Comparison of ENCODE assay signal across 8 cellular contexts in genomic region chr2:176454893-176455810, GRCh38.
DNase-seq lines count a peak whose midpoint lies in the region; TF ChIP-seq lines count a peak whose summit lies in the region.

No MANE protein-coding gene starts in this region.

- H3K18ac ChIP-seq in trophoblast cell (ENCODE audit: low read length): no peak overlapping the region

- no peak overlapping the region for H2AK5ac ChIP-seq in trophoblast cell (ENCODE audit: low read length)

- no peak for TF ChIP-seq POLR2A in tibial nerve (IDR thresholded peaks at IDR 0.05)

- H4K12ac ChIP-seq in trophoblast cell (ENCODE audit: low read depth, low read length): no peak overlapping the region

- no peak overlapping the region for H3K4ac ChIP-seq in trophoblast cell (ENCODE audit: low read depth, low read length)

- no CpG with 5 or more reads among the region's 11 CpGs for WGBS in trophoblast cell (ENCODE audit: extremely low coverage, insufficient coverage, insufficient read length)
- 19 to 22% methylated on average over 11 of the region's 11 CpGs for WGBS in tibial nerve, 2 donors

- H3K23ac ChIP-seq in trophoblast cell (ENCODE audit: low read length): no peak overlapping the region

- H2BK12ac ChIP-seq in trophoblast cell (ENCODE audit: low read length): no peak overlapping the region

- H4K91ac ChIP-seq in trophoblast cell (ENCODE audit: low read depth, low read length): no peak overlapping the region

- peaks cover 2 to 3% of the 10 kb centered on the region in 2 experiments for H3K4me1 ChIP-seq in trophoblast cell (ENCODE audit: control insufficient read depth in 1 of 2, insufficient read depth in 2 of 2, low read length in 2 of 2)
- H3K4me1 ChIP-seq in tibial nerve: peaks cover 0 to 17% (median 0%) of the 10 kb centered on the region in 4 donors

- no peak overlapping the region for H3K9ac ChIP-seq in trophoblast cell (ENCODE audit: low read length)

- no peak overlapping the region for H2BK120ac ChIP-seq in trophoblast cell (ENCODE audit: insufficient read depth, low read length, poor library complexity)

- no peak overlapping the region for H3K4me3 ChIP-seq in MG63
- no peak overlapping the region for H3K4me3 ChIP-seq in trophoblast cell (ENCODE audit: low read depth, low read length)
- no peak overlapping the region for H3K4me3 ChIP-seq in tibial nerve

- no peak overlapping the region for H2AFZ ChIP-seq in trophoblast cell (ENCODE audit: insufficient read depth, low read length, poor library complexity)

- no peak overlapping the region for H2BK5ac ChIP-seq in trophoblast cell (ENCODE audit: low read depth, low read length, poor library complexity)

- no peaks in the 10 kb centered on the region for H3K79me2 ChIP-seq in trophoblast cell (ENCODE audit: control insufficient read depth, insufficient read depth, low read length, poor library complexity)

- H3K9me3 ChIP-seq in MG63: no peaks in the 10 kb centered on the region
- H3K9me3 ChIP-seq in trophoblast cell (ENCODE audit: insufficient read depth, low read depth, low read length): no peaks in the 10 kb centered on the region
- H3K9me3 ChIP-seq in tibial nerve: no peaks in the 10 kb centered on the region

- H3K27ac ChIP-seq in trophoblast cell (ENCODE audit: low read depth, low read length) (no peak overlapping the region), tibial nerve (peak overlapping the region in 1 of 4 donors; percentile 16)

- no peak for TF ChIP-seq EP300 in tibial nerve (IDR thresholded peaks at IDR 0.05)

- no peak overlapping the region for H4K8ac ChIP-seq in trophoblast cell (ENCODE audit: low read depth, low read length)

- peak; percentile 75 to 96 (median 87) for TF ChIP-seq CTCF in tibial nerve (IDR thresholded peaks at IDR 0.05)

- H3K36me3 ChIP-seq in MG63 (no peaks in the 10 kb centered on the region), trophoblast cell (ENCODE audit: control insufficient read depth in 1 of 2, insufficient read depth in 2 of 2, low read length in 2 of 2) (no peaks in the 10 kb centered on the region), tibial nerve (no peaks in the 10 kb centered on the region)

- H3K79me1 ChIP-seq in trophoblast cell (ENCODE audit: low read length): no peaks in the 10 kb centered on the region

- H3K4me2 ChIP-seq in trophoblast cell (ENCODE audit: low read length): no peak overlapping the region

- peak; percentile 69 for DNase-seq in AG20443 (ENCODE audit: low spot score)
- peak; percentile 31 for DNase-seq in GM19240 (ENCODE audit: insufficient read length, low spot score)
- DNase-seq in MG63: peak; percentile 62
- DNase-seq in SHP77 treated with DMSO at 0.1 percent for 48 hours (lab: John Stamatoyannopoulos, UW): peak; percentile 59
- DNase-seq in activated gamma-delta T cell treated with anti-CD3 and anti-CD28 coated beads, Interleukin-2, amount 50 U/mL, for 16 hours (ENCODE audit: low read depth): peak; percentile 78
- peak; percentile 82 for DNase-seq in glomerular visceral epithelial cell (ENCODE audit: extremely low spot score)
- peak; percentile 67 to 93 for DNase-seq in trophoblast cell
- peak; percentile 78 to 94 for DNase-seq in tibial nerve (ENCODE audit: low spot score in 2 of 2)

- H3K27me3 ChIP-seq in MG63: no peaks in the 10 kb centered on the region
- H3K27me3 ChIP-seq in trophoblast cell (ENCODE audit: insufficient read depth, low read length): no peaks in the 10 kb centered on the region
- H3K27me3 ChIP-seq in tibial nerve: no peaks in the 10 kb centered on the region

- H3K14ac ChIP-seq in trophoblast cell (ENCODE audit: low read length): no peak overlapping the region

Comparison
In these comparisons a context has a peak if more than half of its experiments do, and no peak if none do; other contexts are left out.
1. DNase-seq: peak in every context shown above with its lines; median percentile 86 in tibial nerve; 82 in glomerular visceral epithelial cell; 80 in trophoblast cell; 78 in activated gamma-delta T cell treated with anti-CD3 and anti-CD28 coated beads, Interleukin-2, amount 50 U/mL, for 16 hours; 69 in AG20443; 62 in MG63; 59 in SHP77 treated with DMSO at 0.1 percent for 48 hours; 31 in GM19240.